8 cellular contexts compared by ENCODE assay signal in genomic region chr1:204286841-204287387, GRCh38.
A peak's percentile ranks its signal among the peaks of the same experiment; 100 is the strongest.
DNase-seq lines count a peak whose midpoint lies in the region; ATAC-seq, FAIRE-seq and TF ChIP-seq lines count a peak whose summit lies in the region.

No MANE protein-coding gene starts in this region.

- H3K27me3 ChIP-seq in HUES48 (ENCODE audit: control insufficient read depth, insufficient read depth, low read length): no peaks in the 10 kb centered on the region
- H3K27me3 ChIP-seq in K562 (ENCODE audit: control insufficient read depth in 2 of 2, insufficient read depth in 2 of 2, low read length in 2 of 2): peaks cover 2 to 59% of the 10 kb centered on the region in 2 experiments; a peak in 4 of 5 replicates
- no peaks in the 10 kb centered on the region for H3K27me3 ChIP-seq in lung (ENCODE audit: control insufficient read depth, insufficient read depth)
- peaks cover 4 to 12% of the 10 kb centered on the region in 2 donors for H3K27me3 ChIP-seq in stomach smooth muscle (ENCODE audit: control insufficient read depth in 1 of 2, insufficient read depth in 2 of 2, low read length in 2 of 2)

- H3K79me2 ChIP-seq in K562 (ENCODE audit: control insufficient read depth, insufficient read depth, low read length): no peaks in the 10 kb centered on the region

- H3K4me3 ChIP-seq in HUES48 (ENCODE audit: low read depth, low read length) (no peak overlapping the region), K562 (no peak overlapping the region), lung (no peak overlapping the region), stomach smooth muscle (ENCODE audit: low read length in 2 of 2) (peak overlapping the region in 1 of 2 donors; percentile 44)

- no peak overlapping the region for H2AFZ ChIP-seq in K562 (ENCODE audit: low read depth, low read length)

- no peaks in the 10 kb centered on the region for H3K9me3 ChIP-seq in HUES48 (ENCODE audit: control insufficient read depth, insufficient read depth, low read length)
- H3K9me3 ChIP-seq in K562 (replicated peaks; ENCODE audit: control insufficient read depth, insufficient read depth, low read depth, low read length): no peaks in the 10 kb centered on the region
- H3K9me3 ChIP-seq in lung (ENCODE audit: control insufficient read depth in 2 of 2, insufficient read depth in 1 of 2, low read length in 1 of 2): no peaks in the 10 kb centered on the region
- no peaks in the 10 kb centered on the region for H3K9me3 ChIP-seq in stomach smooth muscle (ENCODE audit: control insufficient read depth in 2 of 2, low read length in 2 of 2)

- peak; percentile 22; the same call in 1 of the 2 replicates for TF ChIP-seq EP300 in K562 (IDR thresholded peaks at IDR 0.05; ENCODE audit: low read length)

- 2% methylated on average over 8 of the region's 8 CpGs for WGBS in K562 (ENCODE audit: insufficient coverage, low coverage, missing lambda C conversion rate)
- 6 to 15% methylated on average over 8 of the region's 8 CpGs for WGBS in lung, 2 donors

- H3K27ac ChIP-seq in HUES48 (ENCODE audit: low read depth, low read length) (peak overlapping the region; percentile 66), K562 (ENCODE audit: extremely low read depth, low read depth, low read length) (no peak overlapping the region), lung (ENCODE audit: low read depth in 1 of 2, low read length in 1 of 2) (peak overlapping the region; percentile 75 to 85), stomach smooth muscle (ENCODE audit: low read length) (peak overlapping the region; percentile 37)

- H3K4me1 ChIP-seq in HUES48 (ENCODE audit: control insufficient read depth, insufficient read depth, low read length) (peaks cover 32% of the 10 kb centered on the region), K562 (replicated peaks in 1 of 2; ENCODE audit: control insufficient read depth in 2 of 2, insufficient read depth in 2 of 2, low read length in 2 of 2) (peaks cover 0 to 12% of the 10 kb centered on the region in 2 experiments; a peak in 3 of 5 replicates), lung (ENCODE audit: control insufficient read depth in 2 of 2, insufficient read depth in 2 of 2, low read length in 2 of 2) (peaks cover 14 to 17% of the 10 kb centered on the region in 2 donors), stomach smooth muscle (ENCODE audit: control insufficient read depth, insufficient read depth, low read length) (peaks cover 32% of the 10 kb centered on the region)

- 0 out of 2 replicates have a peak overlapping the region, but pooled peaks have one; percentile 0 for H3K4me2 ChIP-seq in K562 (ENCODE audit: insufficient read depth, low read length)

- ATAC-seq in K562: peak; percentile 48
- peak; percentile 61 for ATAC-seq in lung (ENCODE audit: insufficient read depth, low FRiP score)
- ATAC-seq in HG02885 (IDR thresholded peaks at IDR 0.05; ENCODE audit: poor library complexity, unreplicated experiment): no peak

- BruUV-seq in K562 (replicated peaks; lab: Mats Ljungman, UMichigan): no TSS peak

- no peak for TF ChIP-seq POLR2A in K562 (conservative IDR thresholded peaks at IDR 0.05)

- intact Hi-C loops in K562 (cut with micrococcal nuclease): no loop called here

- H4K20me1 ChIP-seq in K562 (replicated peaks; ENCODE audit: control insufficient read depth, insufficient read depth, low read length): 0 out of 2 replicates have a peak, but pooled peaks cover 6% of the 10 kb centered on the region

- H3K36me3 ChIP-seq in HUES48 (ENCODE audit: control insufficient read depth, insufficient read depth, low read length) (no peaks in the 10 kb centered on the region), K562 (ENCODE audit: control insufficient read depth, insufficient read depth, low read length) (no peaks in the 10 kb centered on the region), lung (ENCODE audit: control insufficient read depth in 2 of 2, insufficient read depth in 2 of 2, low read length in 2 of 2) (no peaks in the 10 kb centered on the region), stomach smooth muscle (ENCODE audit: control insufficient read depth in 2 of 2, insufficient read depth in 2 of 2, low read length in 2 of 2) (no peaks in the 10 kb centered on the region)

- in situ Hi-C loops in K562 (cut with MboI): no loop called here

- TF ChIP-seq RAD21 in K562 (CRISPR knock-in tag; conservative IDR thresholded peaks at IDR 0.05 in 1 of 2, IDR thresholded peaks at IDR 0.05 in 1 of 2): no peak

- DNase-seq in SKM-1 (lab: John Stamatoyannopoulos, UW; ENCODE audit: unreplicated experiment): peak; percentile 74
- DNase-seq in K562 (ENCODE audit: extremely low read depth in 1 of 4, low spot score in 3 of 4): peak in 1 of 4 experiments; percentile 11
- peak; percentile 59 for DNase-seq in lung (ENCODE audit: low spot score)
- DNase-seq in iPS-NIHi7 (ENCODE audit: extremely low spot score): no peak
- no peak for DNase-seq in COR-L47 (lab: John Stamatoyannopoulos, UW)

- TF ChIP-seq CTCF in K562 (IDR thresholded peaks at IDR 0.05 in 2 of 3, conservative IDR thresholded peaks at IDR 0.05 in 1 of 3; ENCODE audit: insufficient read depth in 2 of 3, low read depth in 1 of 3, low read length in 3 of 3) (no peak), lung (IDR thresholded peaks at IDR 0.05; ENCODE audit: control extremely low read depth, extremely low read depth) (no peak)

- FAIRE-seq in K562 (lab: Jason Lieb, UNC): no peak

- CTCF ChIA-PET in K562 (lab: Yijun Ruan, JAX; ENCODE audit: low intra/inter-chr PET ratio): no interaction called here

- H3K9me1 ChIP-seq in K562 (ENCODE audit: control insufficient read depth, insufficient read depth, low read length): no peaks in the 10 kb centered on the region

- H3K9ac ChIP-seq in HUES48 (ENCODE audit: low read depth, low read length): no peak overlapping the region
- no peak overlapping the region; a peak in 1 of 4 replicates for H3K9ac ChIP-seq in K562 (ENCODE audit: insufficient read depth in 1 of 2, low read depth in 2 of 2, low read length in 2 of 2)
- H3K9ac ChIP-seq in stomach smooth muscle (ENCODE audit: low read length in 2 of 2): no peak overlapping the region

- POLR2A ChIA-PET in K562 (lab: Yijun Ruan, JAX): interaction anchor here (0.9 kb wide), 1 partner anchor 14 kb away, joined by 4 read pairs; no protein-coding TSS in a partner anchor

TF ChIP-seq in K562, 482 proteins besides CTCF, POLR2A, EP300 and RAD21 (continues in another document):
- TF ChIP-seq ATF7 (IDR thresholded peaks at IDR 0.05): peak; percentile 65; the same call in 1 of the 2 replicates
- no peak for TF ChIP-seq NR4A1 (CRISPR knock-in tag; IDR thresholded peaks at IDR 0.05)
- TF ChIP-seq NR4A1 (tag; IDR thresholded peaks at IDR 0.05): peak; percentile 37; the same call in 1 of the 2 replicates
- peak; percentile 96 for TF ChIP-seq ZNF384 (IDR thresholded peaks at IDR 0.05; ENCODE audit: low read depth, low read length)
- peak; percentile 75 for TF ChIP-seq RAD51 (IDR thresholded peaks at IDR 0.05; ENCODE audit: borderline replicate concordance, low read depth)
- TF ChIP-seq SPI1 (IDR thresholded peaks at IDR 0.05; ENCODE audit: borderline replicate concordance, low read depth, low read length): peak; percentile 78; the same call in 1 of the 2 replicates
- TF ChIP-seq, protein P1, sequence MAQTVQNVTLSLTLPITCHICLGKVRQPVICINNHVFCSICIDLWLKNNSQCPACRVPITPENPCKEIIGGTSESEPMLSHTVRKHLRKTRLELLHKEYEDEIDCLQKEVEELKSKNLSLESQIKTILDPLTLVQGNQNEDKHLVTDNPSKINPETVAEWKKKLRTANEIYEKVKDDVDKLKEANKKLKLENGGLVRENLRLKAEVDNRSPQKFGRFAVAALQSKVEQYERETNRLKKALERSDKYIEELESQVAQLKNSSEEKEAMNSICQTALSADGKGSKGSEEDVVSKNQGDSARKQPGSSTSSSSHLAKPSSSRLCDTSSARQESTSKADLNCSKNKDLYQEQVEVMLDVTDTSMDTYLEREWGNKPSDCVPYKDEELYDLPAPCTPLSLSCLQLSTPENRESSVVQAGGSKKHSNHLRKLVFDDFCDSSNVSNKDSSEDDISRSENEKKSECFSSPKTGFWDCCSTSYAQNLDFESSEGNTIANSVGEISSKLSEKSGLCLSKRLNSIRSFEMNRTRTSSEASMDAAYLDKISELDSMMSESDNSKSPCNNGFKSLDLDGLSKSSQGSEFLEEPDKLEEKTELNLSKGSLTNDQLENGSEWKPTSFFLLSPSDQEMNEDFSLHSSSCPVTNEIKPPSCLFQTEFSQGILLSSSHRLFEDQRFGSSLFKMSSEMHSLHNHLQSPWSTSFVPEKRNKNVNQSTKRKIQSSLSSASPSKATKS (CRISPR knock-in tag; IDR thresholded peaks at IDR 0.05): no peak
- TF ChIP-seq ATF1 (CRISPR knock-in tag; IDR thresholded peaks at IDR 0.05): no peak
- TF ChIP-seq ATF1 (tag; IDR thresholded peaks at IDR 0.05): peak; percentile 39; the same call in 1 of the 2 replicates
- TF ChIP-seq HNRNPL (IDR thresholded peaks at IDR 0.05; ENCODE audit: low read depth, low read length): no peak
- no peak for TF ChIP-seq NR2C2 (CRISPR knock-in tag; IDR thresholded peaks at IDR 0.05)
- TF ChIP-seq NR2C2 (tag; IDR thresholded peaks at IDR 0.05): peak; percentile 84; the same call in 1 of the 2 replicates
- no peak for TF ChIP-seq RBM25 (IDR thresholded peaks at IDR 0.05; ENCODE audit: low read depth, low read length, severe bottlenecking)
- TF ChIP-seq ZBTB1 (CRISPR knock-in tag; IDR thresholded peaks at IDR 0.05; ENCODE audit: borderline replicate concordance, low read depth): 0 out of 2 replicates have a peak, but pooled peaks have one; percentile 31
- peak; percentile 15; the same call in 1 of the 2 replicates for TF ChIP-seq CTBP1 (IDR thresholded peaks at IDR 0.05; ENCODE audit: borderline replicate concordance)
- peak; percentile 79; the same call in 1 of the 2 replicates for TF ChIP-seq FOXJ2 (tag; IDR thresholded peaks at IDR 0.05)

Comparison
In these comparisons a context has a peak if more than half of its experiments do, and no peak if none do; other contexts are left out.
1. DNase-seq: peak in SKM-1 (single experiment) and lung (single experiment); none in iPS-NIHi7 (single experiment) and COR-L47 (single experiment).